Comparison of ENCODE assay signal across 1 cellular context in the genomic region with DNA sequence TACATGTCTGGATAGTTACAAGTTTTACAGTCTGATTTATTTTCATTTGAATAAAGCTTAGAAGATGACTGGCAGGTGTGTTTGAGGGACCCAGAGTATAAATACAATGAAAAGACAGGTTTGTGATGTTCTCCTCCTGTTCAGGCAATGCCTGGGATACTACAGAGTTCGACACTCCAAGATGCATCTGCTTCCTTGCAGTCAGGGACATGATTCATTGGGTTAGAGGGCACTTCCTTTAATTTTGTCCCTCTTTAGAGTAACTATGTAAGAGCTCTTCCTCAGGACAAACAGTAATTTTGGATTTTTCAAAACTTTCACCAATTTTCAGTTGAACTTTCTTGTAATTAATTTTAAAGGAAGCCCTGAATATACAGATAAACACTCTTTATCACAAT.
TF ChIP-seq lines count a peak whose summit lies in the region.

No MANE protein-coding gene starts in this region.

TF ChIP-seq in K562, 482 proteins besides CTCF, POLR2A, EP300 and RAD21 (continued from another document):
- TF ChIP-seq MXD1 (CRISPR knock-in tag; IDR thresholded peaks at IDR 0.05; ENCODE audit: borderline replicate concordance, poor library complexity, severe bottlenecking): no peak
- peak; percentile 52; the same call in 1 of the 2 replicates for TF ChIP-seq GTF2E2 (tag; IDR thresholded peaks at IDR 0.05)
TF ChIP-seq in K562: peak in this region for 1.
